ENCODE assay signal across 29 cellular contexts in the genomic region with DNA sequence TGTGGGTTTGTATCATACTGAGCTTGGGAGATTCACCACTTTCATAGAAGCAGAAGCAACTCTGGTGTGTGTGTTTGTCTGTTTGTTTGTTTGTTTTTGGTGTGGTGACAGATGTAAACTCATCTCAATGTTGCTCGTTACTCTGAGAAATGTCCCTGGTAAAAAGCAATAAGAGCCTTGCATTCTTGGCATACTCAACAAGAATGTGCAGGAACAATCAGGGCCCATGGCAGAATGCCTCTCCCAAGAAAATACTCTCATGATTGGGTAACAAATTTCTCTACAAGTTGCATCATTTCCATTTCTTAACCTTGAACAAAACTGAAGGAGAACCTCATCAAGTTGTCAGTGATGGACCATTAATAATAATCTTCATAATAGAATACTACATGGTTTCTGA. TPM values are rescaled to one million over a fixed set of nuclear protein-coding genes. Genes with fewer than 3 reads are reported as not detected.
"Had no signal": no experiment of that assay in that cellular context is flagged by ENCODE, and none has a peak within 500 bp of the region (broad histone marks: within the 10 kb centered on the region; RNA-seq: fewer than 3 reads in every experiment).

No MANE protein-coding gene starts in this region.

- DNase-seq: activated CD4-positive, alpha-beta T cell treated with anti-CD3 and anti-CD28 coated beads for 1 hour; activated CD4-positive, alpha-beta T cell treated with anti-CD3 and anti-CD28 coated beads, Interleukin-2, amount 50 U/mL, for 1 hour; activated CD8-positive, alpha-beta T cell treated with anti-CD3 and anti-CD28 coated beads, Interleukin-2, amount 10 ng/mL, durations not matched to agents 7 days and 5 days; activated gamma-delta T cell treated with Interleukin-2 at 50 U/mL for 16 hours; aorta; caudate nucleus; effector CD4-positive, alpha-beta T cell; foreskin fibroblast; kidney; lower lobe of right lung; nephron progenitor cell; pancreas; psoas muscle; right cardiac atrium; stimulated activated CD4-positive, alpha-beta T cell treated with anti-CD3 and anti-CD28 coated beads, Interleukin-1b, Interleukin-23, amount 100 ng/mL, for 48 hours; substantia nigra; T-cell; thyroid gland had no signal

- H3K4me3 ChIP-seq: lower lobe of right lung, pancreas, psoas muscle, skin epidermis, thyroid gland had no signal

- H3K36me3 ChIP-seq: lower lobe of right lung, pancreas, thyroid gland had no signal

- ATAC-seq: activated CD8-positive, alpha-beta T cell treated with anti-CD3 and anti-CD28 coated beads, Interleukin-2, amount 10 ng/mL, durations not matched to agents 7 days and 5 days; esophagus mucosa; lower lobe of right lung; pancreas; psoas muscle; right cardiac atrium; T-cell had no signal

- H3K9me3 ChIP-seq: lower lobe of right lung, pancreas, psoas muscle, thyroid gland had no signal

- H3K27ac Mint-ChIP-seq: activated CD8-positive, alpha-beta T cell treated with anti-CD3 and anti-CD28 coated beads, Interleukin-2, amount 10 ng/mL, durations not matched to agents 7 days and 5 days; activated naive CD4-positive, alpha-beta T cell treated with anti-CD3 and anti-CD28 coated beads, Interleukin-2, amount 50 U/mL, for 24 hours; activated T-helper 1 cell treated with anti-CD3 and anti-CD28 coated beads, Interleukin-12 subunit alpha, Interleukin-12 subunit beta, Interleukin-2, Interleukin-4 antibody, amounts not matched to agents 30 ng/mL and 10 ng/mL and 1 ng/mL, durations not matched to agents 14 hours and 24 hours and 36 hours; brain; dendritic cell treated with granulocyte-macrophage colony-stimulating factor and Interleukin-4, amounts not matched to agents 40 ng/mL and 50 ng/mL, for 4 days; nephron progenitor cell; stimulated activated naive CD8-positive, alpha-beta T cell treated with anti-CD3 and anti-CD28 coated beads, Interleukin-15, Interleukin-2, amounts not matched to agents 100 ng/mL and 50 ng/mL, for 24 hours; T-cell had no signal

- H3K9me3 Mint-ChIP-seq: activated naive CD4-positive, alpha-beta T cell treated with anti-CD3 and anti-CD28 coated beads, Interleukin-2, amount 50 U/mL, for 24 hours; activated T-helper 1 cell treated with anti-CD3 and anti-CD28 coated beads, Interleukin-12 subunit alpha, Interleukin-12 subunit beta, Interleukin-2, Interleukin-4 antibody, amounts not matched to agents 30 ng/mL and 10 ng/mL and 1 ng/mL, durations not matched to agents 14 hours and 24 hours and 36 hours; brain; dendritic cell treated with granulocyte-macrophage colony-stimulating factor and Interleukin-4, amounts not matched to agents 40 ng/mL and 50 ng/mL, for 4 days; nephron progenitor cell; stimulated activated naive CD8-positive, alpha-beta T cell treated with anti-CD3 and anti-CD28 coated beads, Interleukin-15, Interleukin-2, amounts not matched to agents 100 ng/mL and 50 ng/mL, for 24 hours; T-cell had no signal

- FAIRE-seq: endometrium, pancreas had no signal

- H3K4me1 Mint-ChIP-seq: nephron progenitor cell had no signal

- H3K4me1 ChIP-seq: lower lobe of right lung, thyroid gland had no signal

- H3K27me3 Mint-ChIP-seq: activated naive CD4-positive, alpha-beta T cell treated with anti-CD3 and anti-CD28 coated beads, Interleukin-2, amount 50 U/mL, for 24 hours; dendritic cell treated with granulocyte-macrophage colony-stimulating factor and Interleukin-4, amounts not matched to agents 40 ng/mL and 50 ng/mL, for 4 days had no signal

- H3K36me3 Mint-ChIP-seq: activated naive CD4-positive, alpha-beta T cell treated with anti-CD3 and anti-CD28 coated beads, Interleukin-2, amount 50 U/mL, for 24 hours; brain; T-cell had no signal

- H3K27me3 ChIP-seq: pancreas, thyroid gland had no signal

- H3K27ac ChIP-seq: lower lobe of right lung, pancreas, psoas muscle, skin epidermis, thyroid gland had no signal

- H3K4me3 Mint-ChIP-seq: activated CD8-positive, alpha-beta T cell treated with anti-CD3 and anti-CD28 coated beads, Interleukin-2, amount 10 ng/mL, durations not matched to agents 7 days and 5 days; activated naive CD4-positive, alpha-beta T cell treated with anti-CD3 and anti-CD28 coated beads, Interleukin-2, amount 50 U/mL, for 24 hours; activated T-helper 1 cell treated with anti-CD3 and anti-CD28 coated beads, Interleukin-12 subunit alpha, Interleukin-12 subunit beta, Interleukin-2, Interleukin-4 antibody, amounts not matched to agents 30 ng/mL and 10 ng/mL and 1 ng/mL, durations not matched to agents 14 hours and 24 hours and 36 hours; brain; dendritic cell treated with granulocyte-macrophage colony-stimulating factor and Interleukin-4, amounts not matched to agents 40 ng/mL and 50 ng/mL, for 4 days; nephron progenitor cell; stimulated activated naive CD8-positive, alpha-beta T cell treated with anti-CD3 and anti-CD28 coated beads, Interleukin-15, Interleukin-2, amounts not matched to agents 100 ng/mL and 50 ng/mL, for 24 hours; T-cell had no signal

RNA-seq across cellular contexts. Expression of a gene that starts 43.0 kb away (rescaled TPM):
- total RNA-seq: activated CD8-positive, alpha-beta T cell treated with anti-CD3 and anti-CD28 coated beads, Interleukin-2, amount 10 ng/mL, durations not matched to agents 7 days and 5 days; activated T-helper 1 cell treated with anti-CD3 and anti-CD28 coated beads, Interleukin-12 subunit alpha, Interleukin-12 subunit beta, Interleukin-2, Interleukin-4 antibody, amounts not matched to agents 30 ng/mL and 10 ng/mL and 1 ng/mL, durations not matched to agents 14 hours and 24 hours and 36 hours had no signal
- polyA plus RNA-seq: aorta had no signal

RNA-seq across cellular contexts. Expression of a gene that starts 55.7 kb away (rescaled TPM):
- total RNA-seq: activated CD8-positive, alpha-beta T cell treated with anti-CD3 and anti-CD28 coated beads, Interleukin-2, amount 10 ng/mL, durations not matched to agents 7 days and 5 days; activated T-helper 1 cell treated with anti-CD3 and anti-CD28 coated beads, Interleukin-12 subunit alpha, Interleukin-12 subunit beta, Interleukin-2, Interleukin-4 antibody, amounts not matched to agents 30 ng/mL and 10 ng/mL and 1 ng/mL, durations not matched to agents 14 hours and 24 hours and 36 hours; aorta; esophagus mucosa; glomerular endothelial cell; kidney; lower lobe of right lung; pancreas; psoas muscle; right cardiac atrium; T-cell; thyroid gland; urinary bladder had no signal
- polyA plus RNA-seq: adipose tissue, aorta, pancreas, psoas muscle, right cardiac atrium, urinary bladder had no signal
